27 cellular contexts compared by ENCODE assay signal in the genomic region with DNA sequence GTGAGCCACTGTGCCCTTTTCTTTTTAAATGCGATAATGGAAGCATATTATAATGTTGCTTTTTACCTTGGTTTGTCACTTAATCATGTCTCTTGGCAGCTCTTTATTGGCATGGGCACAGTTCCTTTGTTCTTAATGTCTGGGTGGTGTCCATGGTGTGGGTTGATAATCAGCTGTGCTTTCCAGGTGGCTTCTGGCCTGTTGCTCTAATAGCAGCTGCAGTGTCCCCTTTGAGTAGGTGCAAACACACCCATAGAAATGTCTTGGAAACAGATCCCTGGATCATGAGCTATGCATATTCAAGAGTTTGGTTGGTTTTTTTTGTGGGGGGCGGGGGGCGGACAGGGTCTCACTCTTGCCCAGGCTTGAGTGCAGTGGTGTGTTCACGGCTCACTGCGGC. TPM values are rescaled to one million over a fixed set of nuclear protein-coding genes. Genes with fewer than 3 reads are reported as not detected.
A peak's percentile ranks its signal among the peaks of the same experiment; 100 is the strongest.
DNase-seq lines count a peak whose midpoint lies in the region; ATAC-seq, FAIRE-seq and TF ChIP-seq lines count a peak whose summit lies in the region.
"Had no signal": no experiment of that assay in that cellular context is flagged by ENCODE, and none has a peak within 500 bp of the region (broad histone marks: within the 10 kb centered on the region; RNA-seq: fewer than 3 reads in every experiment).

No MANE protein-coding gene starts in this region.

- H3K4me1 ChIP-seq in H1 (replicated peaks in 1 of 4; ENCODE audit: control insufficient read depth in 3 of 4, insufficient read depth in 4 of 4, low read length in 3 of 4): peaks cover 0 to 10% (median 3%) of the 10 kb centered on the region in 4 experiments; a peak in 5 of 7 replicates

- FAIRE-seq in H1 (lab: Jason Lieb, UNC): no peak
- FAIRE-seq: D721Med, GM19239 had no signal

- no peak for TF ChIP-seq POLR2A in H1 (IDR thresholded peaks at IDR 0.05; ENCODE audit: control extremely low read depth in 1 of 2, low read depth in 2 of 2, low read length in 2 of 2)

- no peak overlapping the region for H3K9ac ChIP-seq in H1 (replicated peaks in 1 of 4; ENCODE audit: extremely low read depth in 1 of 4, low read depth in 3 of 4, low read length in 3 of 4)
- H3K9ac ChIP-seq: BLaER1 had no signal

- H2BK20ac ChIP-seq in H1 (ENCODE audit: low read length): no peak overlapping the region

- CTCF ChIA-PET in H1 (lab: Charles Lee; ENCODE audit: partially characterized antibody): interaction anchor here (1.1 to 1.6 kb wide), 4 partner anchors 12 to 57 kb away, joined by 3 to 12 read pairs (median 7); no protein-coding TSS in a partner anchor

- no peak overlapping the region for H3K14ac ChIP-seq in H1 (ENCODE audit: insufficient read length)

- H4K5ac ChIP-seq in H1 (ENCODE audit: insufficient read length, low read depth, low read length): no peak overlapping the region

- DNase-seq in left ventricle myocardium superior: no peak
- DNase-seq in Right ventricle myocardium superior: no peak
- DNase-seq in NCI-H774 (lab: John Stamatoyannopoulos, UW): peak; percentile 75
- DNase-seq in H1 (ENCODE audit: low read depth in 1 of 2, low spot score in 2 of 2): no peak
- DNase-seq in NCI-H446 (lab: John Stamatoyannopoulos, UW): no peak
- DNase-seq in islet precursor cell: no peak
- no peak for DNase-seq in GOT3 (lab: John Stamatoyannopoulos, UW)
- no peak for DNase-seq in posterior cingulate gyrus
- DNase-seq: CD4-positive, CD25-positive, alpha-beta regulatory T cell; H9; HFFc6; NCI-H1048; NCI-H1436; NCI-H1930; NCI-H226; NCI-H510A treated with DMSO at 0.1 percent for 48 hours; NCI-H748 treated with DMSO at 0.1 percent for 48 hours; PC-9; RPMI8226; SHP77; T-helper 1 cell had no signal

- no peak overlapping the region for H3K56ac ChIP-seq in H1 (replicated peaks; ENCODE audit: insufficient read length, low read depth, low read length)

- POLR2A ChIA-PET in H1 (lab: Charles Lee; ENCODE audit: partially characterized antibody): interaction anchor here (2.4 kb wide), 1 partner anchor 11 kb away, joined by 5 read pairs; no protein-coding TSS in a partner anchor

- no peak overlapping the region for H2BK12ac ChIP-seq in H1 (ENCODE audit: low read depth, low read length)

- no peak overlapping the region for H2BK5ac ChIP-seq in H1 (ENCODE audit: low read depth, low read length)

- no peak overlapping the region for H4K91ac ChIP-seq in H1 (replicated peaks; ENCODE audit: insufficient read length, low read length)

- WGBS in H1 (ENCODE audit: extremely low coverage in 1 of 2, insufficient coverage in 1 of 2, insufficient read length in 1 of 2, insufficient replicate concordance in 2 of 2, low coverage in 1 of 2, low lambda C conversion rate in 2 of 2, missing lambda C conversion rate in 1 of 2), 2 experiments: 85% methylated on average over 5 of the region's 5 CpGs; no CpG with 5 or more reads in 1 of the 2 experiments

- intact Hi-C loops in left ventricle myocardium superior (cut with micrococcal nuclease) (no loop called here), Right ventricle myocardium superior (cut with DNase I) (no loop called here), posterior cingulate gyrus (cut with DNase I) (no loop called here)

- no peaks in the 10 kb centered on the region for H4K20me1 ChIP-seq in H1 (replicated peaks in 1 of 2; ENCODE audit: control insufficient read depth in 1 of 2, insufficient read depth in 2 of 2, low read length in 2 of 2)
- H4K20me1 ChIP-seq: BLaER1 had no signal

- H4K8ac ChIP-seq in H1 (ENCODE audit: extremely low read depth, insufficient read depth, low read length): no peak overlapping the region

- no peaks in the 10 kb centered on the region for H3K27me3 ChIP-seq in H1 (replicated peaks in 1 of 4; ENCODE audit: control insufficient read depth in 3 of 4, extremely low read depth in 1 of 4, insufficient read depth in 3 of 4, low read length in 3 of 4)
- H3K27me3 ChIP-seq: BLaER1 had no signal

- H3K23me2 ChIP-seq in H1 (ENCODE audit: low read depth, low read length): no peaks in the 10 kb centered on the region

- ATAC-seq in left ventricle myocardium superior (peak; percentile 44), Right ventricle myocardium superior (ENCODE audit: poor library complexity) (no peak)

- no peak for TF ChIP-seq EP300 in H1 (IDR thresholded peaks at IDR 0.05; ENCODE audit: borderline replicate concordance in 1 of 2, low read depth in 2 of 2, low read length in 2 of 2)

- H3K18ac ChIP-seq in H1 (ENCODE audit: extremely low read depth, low read length): no peak overlapping the region

- 0 out of 2 replicates have a peak overlapping the region, but pooled peaks have one; percentile 18 for H2BK15ac ChIP-seq in H1 (ENCODE audit: low read length)

- H3K4me2 ChIP-seq in H1 (ENCODE audit: insufficient read depth in 1 of 2, low read depth in 2 of 2, low read length in 2 of 2): no peak overlapping the region
- H3K4me2 ChIP-seq: PC-9 had no signal

- no peak overlapping the region for H3K4me3 ChIP-seq in H1 (ENCODE audit: extremely low read depth in 1 of 4, insufficient read depth in 2 of 4, low read depth in 3 of 4, low read length in 4 of 4)
- H3K4me3 ChIP-seq: BLaER1, PC-9 had no signal

- no peak overlapping the region for H3K4ac ChIP-seq in H1 (replicated peaks; ENCODE audit: insufficient read length, low read depth, low read length)

- H3K79me2 ChIP-seq in H1 (ENCODE audit: control insufficient read depth in 1 of 2, insufficient read depth in 2 of 2, low read length in 2 of 2): no peaks in the 10 kb centered on the region

- no peak for TF ChIP-seq RAD21 in H1 (IDR thresholded peaks at IDR 0.05 in 1 of 2, conservative IDR thresholded peaks at IDR 0.05 in 1 of 2; ENCODE audit: low read depth in 2 of 2, low read length in 2 of 2)

- no peak overlapping the region for H2BK120ac ChIP-seq in H1 (replicated peaks; ENCODE audit: low read depth, low read length)

- H3K79me1 ChIP-seq in H1 (ENCODE audit: low read depth, low read length): no peaks in the 10 kb centered on the region

- no peak overlapping the region for H2AFZ ChIP-seq in H1 (ENCODE audit: low read length)
- H2AFZ ChIP-seq: PC-9 had no signal

- H3K23ac ChIP-seq in H1 (ENCODE audit: insufficient read length): no peak overlapping the region

- H3K36me3 ChIP-seq in H1 (ENCODE audit: control insufficient read depth in 2 of 4, insufficient read depth in 4 of 4, low read length in 3 of 4): no peaks in the 10 kb centered on the region
- H3K36me3 ChIP-seq: BLaER1 had no signal

- no peak for TF ChIP-seq CTCF in H1 (IDR thresholded peaks at IDR 0.05; ENCODE audit: control extremely low read depth in 1 of 3, insufficient read depth in 1 of 3, low read depth in 1 of 3, low read length in 3 of 3)

- no peak overlapping the region for H2AK5ac ChIP-seq in H1 (ENCODE audit: low read depth, low read length)

- no peaks in the 10 kb centered on the region for H3K9me3 ChIP-seq in H1 (ENCODE audit: insufficient read depth in 2 of 2, low read depth in 1 of 2, low read length in 1 of 2)
- H3K9me3 ChIP-seq: BLaER1 had no signal

- H3K27ac ChIP-seq in H1 (ENCODE audit: low read depth, low read length): no peak overlapping the region
- H3K27ac ChIP-seq: BLaER1, PC-9 had no signal

TF ChIP-seq in H1, 55 proteins besides CTCF, POLR2A, EP300 and RAD21:
- TF ChIP-seq CREB1 (IDR thresholded peaks at IDR 0.05): no peak
- TF ChIP-seq NANOG (IDR thresholded peaks at IDR 0.05; ENCODE audit: insufficient read depth, low read depth, low read length, poor library complexity, severe bottlenecking): no peak

RNA-seq across cellular contexts. Expression of a gene that starts 29.9 kb away (rescaled TPM):
- total RNA-seq in left ventricle myocardium superior (not detected), Right ventricle myocardium superior (not detected)
- total RNA-seq in H1 (2021; fragmentation: NEBNext Ultra II Directional; extraction: Animal tissue kit (Norgen Biotek cat#: 25700)): 0.20 TPM in 1 of 2 replicates, not detected in the other
- 0.02 and 0.06 TPM in 2 replicates for polyA plus RNA-seq in H1 (2011; rRNA removed)
- 0.10 TPM for polyA plus RNA-seq in H1 (2011; cell fraction: cytosol; rRNA removed)
- polyA plus RNA-seq in H1 (2011; cell fraction: nucleus; rRNA removed): 0.30 TPM
- polyA plus RNA-seq in H1 (2012, experiment 1 of 2): 0.04 to 0.05 TPM in 2 of 4 replicates, not detected in the others
- not detected for polyA plus RNA-seq in H1 (2012, experiment 2 of 2)
- 0.12 TPM for polyA plus RNA-seq in H1 (2013, experiment 1 of 2)
- 0.13 TPM for polyA plus RNA-seq in H1 (2013, experiment 2 of 2)
- polyA minus RNA-seq in H1 (2011; rRNA and poly(A)+ RNA removed): 0.24 and 0.79 TPM in 2 replicates
- polyA minus RNA-seq in H1 (2011; cell fraction: cytosol; rRNA and poly(A)+ RNA removed): not detected
- 0.90 TPM for polyA minus RNA-seq in H1 (2011; cell fraction: nucleus; rRNA and poly(A)+ RNA removed)
- total RNA-seq: A172, HFFc6, PC-9, SK-MEL-5 had no signal
- polyA plus RNA-seq: CD4-positive, CD25-positive, alpha-beta regulatory T cell; IgD-negative memory B cell had no signal
